8 cellular contexts compared by ENCODE assay signal in the genomic region with DNA sequence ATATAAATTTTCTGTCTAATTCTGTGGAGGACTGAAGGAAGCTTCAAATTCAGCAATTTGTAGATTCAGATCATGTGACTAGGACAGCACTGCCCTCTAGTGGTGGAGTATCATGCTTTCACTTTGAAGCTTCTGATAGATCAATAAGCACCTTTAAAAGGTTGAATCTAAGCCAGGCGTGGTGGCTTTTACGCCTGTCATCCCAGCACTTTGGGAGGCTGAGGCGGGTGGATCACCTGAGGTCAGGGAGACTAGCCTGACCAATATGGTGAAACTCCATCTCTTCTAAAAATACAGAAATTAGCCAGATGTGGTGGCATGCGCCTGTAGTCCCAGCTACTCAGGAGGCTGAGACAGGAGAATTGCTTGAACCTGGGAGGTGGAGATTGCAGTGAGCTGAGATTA. TPM values are rescaled to one million over a fixed set of nuclear protein-coding genes. Genes with fewer than 3 reads are reported as not detected.
DNase-seq lines count a peak whose midpoint lies in the region; FAIRE-seq and TF ChIP-seq lines count a peak whose summit lies in the region.
"Not testable (repeated sequence)": the region's sequence is repeated elsewhere in the genome, so short reads cannot be mapped to it uniquely, and the experiment has no call there.

No MANE protein-coding gene starts in this region.

- TF ChIP-seq POLR2A in H1 (IDR thresholded peaks at IDR 0.05; ENCODE audit: control extremely low read depth in 1 of 2, low read depth in 2 of 2, low read length in 2 of 2), result not testable (repeated sequence)

- not testable (repeated sequence) for H3K4me2 ChIP-seq in H1 (ENCODE audit: insufficient read depth in 1 of 2, low read depth in 2 of 2, low read length in 2 of 2)

- H3K4me3 ChIP-seq in H1 (ENCODE audit: extremely low read depth in 1 of 4, insufficient read depth in 2 of 4, low read depth in 3 of 4, low read length in 4 of 4); liver (ENCODE audit: low read depth in 1 of 3, low read length in 3 of 3): not testable (repeated sequence)

- H2BK5ac ChIP-seq in H1 (ENCODE audit: low read depth, low read length), result not testable (repeated sequence)

- not testable (repeated sequence) for H2AFZ ChIP-seq in H1 (ENCODE audit: low read length)

- H4K8ac ChIP-seq in H1 (ENCODE audit: extremely low read depth, insufficient read depth, low read length), result not testable (repeated sequence)

- FAIRE-seq in GM18507 (lab: Jason Lieb, UNC) (peak; percentile 54), H1 (lab: Jason Lieb, UNC) (peak; percentile 50)

- H2BK15ac ChIP-seq in H1 (ENCODE audit: low read length), result not testable (repeated sequence)

- H3K18ac ChIP-seq in H1 (ENCODE audit: extremely low read depth, low read length), result not testable (repeated sequence)

- not testable (repeated sequence) for H3K27me3 ChIP-seq in H1 (replicated peaks in 1 of 4; ENCODE audit: control insufficient read depth in 3 of 4, extremely low read depth in 1 of 4, insufficient read depth in 3 of 4, low read length in 3 of 4); liver (ENCODE audit: control insufficient read depth in 4 of 4, insufficient read depth in 4 of 4, low read length in 3 of 4)

- H3K56ac ChIP-seq in H1 (replicated peaks; ENCODE audit: insufficient read length, low read depth, low read length), result not testable (repeated sequence)

- not testable (repeated sequence) for H3K36me3 ChIP-seq in H1 (ENCODE audit: control insufficient read depth in 2 of 4, insufficient read depth in 4 of 4, low read length in 3 of 4); liver (ENCODE audit: control insufficient read depth in 4 of 4, insufficient read depth in 3 of 4, low read depth in 1 of 4, low read length in 3 of 4)

- H3K9me3 ChIP-seq in H1 (ENCODE audit: insufficient read depth in 2 of 2, low read depth in 1 of 2, low read length in 1 of 2); liver (ENCODE audit: control insufficient read depth in 4 of 4, low read length in 3 of 4): not testable (repeated sequence)

- not testable (repeated sequence) for H2BK12ac ChIP-seq in H1 (ENCODE audit: low read depth, low read length)

- not testable (repeated sequence) for H3K79me1 ChIP-seq in H1 (ENCODE audit: low read depth, low read length)

- H3K23me2 ChIP-seq in H1 (ENCODE audit: low read depth, low read length), result not testable (repeated sequence)

- DNase-seq in AG08395 (ENCODE audit: low spot score), result peak; percentile 40
- DNase-seq in GM18507 (ENCODE audit: extremely low spot score, insufficient read length, low read depth), result not testable (repeated sequence)
- peak; percentile 41 to 89 (median 62) for DNase-seq in NCI-H1417 (lab: John Stamatoyannopoulos, UW)
- DNase-seq in SHP77 (lab: John Stamatoyannopoulos, UW), result peak; percentile 16 to 45
- DNase-seq in activated T-cell treated with anti-CD3 and anti-CD28 coated beads for 1 hour (ENCODE audit: low read depth), result peak; percentile 3
- DNase-seq in H1 (ENCODE audit: low read depth in 1 of 2, low spot score in 2 of 2), result peak in 1 of 2 experiments; percentile 74
- DNase-seq in stimulated activated CD4-positive, alpha-beta T cell treated with anti-CD3 and anti-CD28 coated beads, Interleukin-1b, Interleukin-23, amount 100 ng/mL, for 48 hours, result peak; percentile 47

- not testable (repeated sequence) for H2BK20ac ChIP-seq in H1 (ENCODE audit: low read length)

- H3K27ac ChIP-seq in H1 (ENCODE audit: low read depth, low read length); liver (ENCODE audit: low read depth in 1 of 2, low read length in 2 of 2): not testable (repeated sequence)

- H4K91ac ChIP-seq in H1 (replicated peaks; ENCODE audit: insufficient read length, low read length), result not testable (repeated sequence)

- TF ChIP-seq EP300 in H1 (IDR thresholded peaks at IDR 0.05; ENCODE audit: borderline replicate concordance in 1 of 2, low read depth in 2 of 2, low read length in 2 of 2), result not testable (repeated sequence)

- TF ChIP-seq RAD21 in H1 (IDR thresholded peaks at IDR 0.05 in 1 of 2, conservative IDR thresholded peaks at IDR 0.05 in 1 of 2; ENCODE audit: low read depth in 2 of 2, low read length in 2 of 2) (peak; percentile 70 to 74), liver (IDR thresholded peaks at IDR 0.05) (peak; percentile 78 to 86)

- not testable (repeated sequence) for H4K5ac ChIP-seq in H1 (ENCODE audit: insufficient read length, low read depth, low read length)

- POLR2A ChIA-PET in H1 (lab: Charles Lee; ENCODE audit: partially characterized antibody), result interaction anchor here (0.6 to 1.5 kb wide), 13 partner anchors 11 to 639 kb away, joined by 3 to 5 read pairs (median 3); no protein-coding TSS in a partner anchor

- H3K23ac ChIP-seq in H1 (ENCODE audit: insufficient read length), result not testable (repeated sequence)

- peaks cover 32 to 36% of the 10 kb centered on the region in 2 experiments for H4K20me1 ChIP-seq in H1 (replicated peaks in 1 of 2; ENCODE audit: control insufficient read depth in 1 of 2, insufficient read depth in 2 of 2, low read length in 2 of 2)

- H3K4ac ChIP-seq in H1 (replicated peaks; ENCODE audit: insufficient read length, low read depth, low read length), result not testable (repeated sequence)

- not testable (repeated sequence) for H2BK120ac ChIP-seq in H1 (replicated peaks; ENCODE audit: low read depth, low read length)

- H3K9ac ChIP-seq in H1 (replicated peaks in 1 of 4; ENCODE audit: extremely low read depth in 1 of 4, low read depth in 3 of 4, low read length in 3 of 4); liver (ENCODE audit: low read depth in 1 of 2, low read length in 2 of 2): not testable (repeated sequence)

- CTCF ChIA-PET in H1 (lab: Charles Lee; ENCODE audit: partially characterized antibody), result interaction anchor here (0.6 to 17.0 kb wide), 42 partner anchors 9 to 154 kb away, joined by 3 to 345 read pairs (median 6); no protein-coding TSS in a partner anchor

- 75% methylated on average over 4 of the region's 4 CpGs; no CpG with 5 or more reads in 1 of the 2 experiments for WGBS in H1 (ENCODE audit: extremely low coverage in 1 of 2, insufficient coverage in 1 of 2, insufficient read length in 1 of 2, insufficient replicate concordance in 2 of 2, low coverage in 1 of 2, low lambda C conversion rate in 2 of 2, missing lambda C conversion rate in 1 of 2), 2 experiments
- WGBS in liver, result 42% methylated on average over 4 of the region's 4 CpGs

- H3K14ac ChIP-seq in H1 (ENCODE audit: insufficient read length), result not testable (repeated sequence)

- H2AK5ac ChIP-seq in H1 (ENCODE audit: low read depth, low read length), result not testable (repeated sequence)

- TF ChIP-seq CTCF in H1 (IDR thresholded peaks at IDR 0.05; ENCODE audit: control extremely low read depth in 1 of 3, insufficient read depth in 1 of 3, low read depth in 1 of 3, low read length in 3 of 3), result peak in 2 of 3 experiments; percentile 59 to 77; a peak in 3 of 4 replicates
- peak; percentile 80 for TF ChIP-seq CTCF in liver (IDR thresholded peaks at IDR 0.05; ENCODE audit: low read depth, low read length, missing input control)

- H3K79me2 ChIP-seq in H1 (ENCODE audit: control insufficient read depth in 1 of 2, insufficient read depth in 2 of 2, low read length in 2 of 2), result peaks cover 5 to 94% of the 10 kb centered on the region in 2 experiments

- H3K4me1 ChIP-seq in H1 (replicated peaks in 1 of 4; ENCODE audit: control insufficient read depth in 3 of 4, insufficient read depth in 4 of 4, low read length in 3 of 4), result peaks cover under 1 to 26% (median 5%) of the 10 kb centered on the region in 4 experiments; a peak in 6 of 7 replicates
- not testable (repeated sequence) for H3K4me1 ChIP-seq in liver (ENCODE audit: control insufficient read depth in 4 of 4, insufficient read depth in 4 of 4, low read length in 3 of 4)

TF ChIP-seq in H1, 55 proteins besides CTCF, POLR2A, EP300 and RAD21:
- TF ChIP-seq, protein P1, sequence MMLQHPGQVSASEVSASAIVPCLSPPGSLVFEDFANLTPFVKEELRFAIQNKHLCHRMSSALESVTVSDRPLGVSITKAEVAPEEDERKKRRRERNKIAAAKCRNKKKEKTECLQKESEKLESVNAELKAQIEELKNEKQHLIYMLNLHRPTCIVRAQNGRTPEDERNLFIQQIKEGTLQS (IDR thresholded peaks at IDR 0.05; ENCODE audit: insufficient read depth, low read depth, low read length), result peak; percentile 66
- TF ChIP-seq, protein P2, sequence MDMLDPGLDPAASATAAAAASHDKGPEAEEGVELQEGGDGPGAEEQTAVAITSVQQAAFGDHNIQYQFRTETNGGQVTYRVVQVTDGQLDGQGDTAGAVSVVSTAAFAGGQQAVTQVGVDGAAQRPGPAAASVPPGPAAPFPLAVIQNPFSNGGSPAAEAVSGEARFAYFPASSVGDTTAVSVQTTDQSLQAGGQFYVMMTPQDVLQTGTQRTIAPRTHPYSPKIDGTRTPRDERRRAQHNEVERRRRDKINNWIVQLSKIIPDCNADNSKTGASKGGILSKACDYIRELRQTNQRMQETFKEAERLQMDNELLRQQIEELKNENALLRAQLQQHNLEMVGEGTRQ (IDR thresholded peaks at IDR 0.05; ENCODE audit: low read length), result peak; percentile 81

RNA-seq across cellular contexts. Expression of gene IGF2BP2, which starts 56.3 kb away (rescaled TPM):
- 114 and 121 TPM in 2 replicates for total RNA-seq in H1 (2021; fragmentation: NEBNext Ultra II Directional; extraction: Animal tissue kit (Norgen Biotek cat#: 25700))
- 7.4 and 13.5 TPM in 2 replicates for polyA plus RNA-seq in H1 (2011; rRNA removed)
- 9.6 TPM for polyA plus RNA-seq in H1 (2011; cell fraction: cytosol; rRNA removed)
- polyA plus RNA-seq in H1 (2011; cell fraction: nucleus; rRNA removed), result 37.7 TPM
- 78.1 to 106 TPM (median 85.3 TPM) in 4 replicates for polyA plus RNA-seq in H1 (2012, experiment 1 of 2)
- polyA plus RNA-seq in H1 (2012, experiment 2 of 2), result 10.3 TPM
- 129 TPM for polyA plus RNA-seq in H1 (2013, experiment 1 of 2)
- polyA plus RNA-seq in H1 (2013, experiment 2 of 2), result 120 TPM
- 18.3 and 22.2 TPM in 2 replicates for polyA minus RNA-seq in H1 (2011; rRNA and poly(A)+ RNA removed)
- polyA minus RNA-seq in H1 (2011; cell fraction: cytosol; rRNA and poly(A)+ RNA removed), result 24.1 TPM
- 42.0 TPM for polyA minus RNA-seq in H1 (2011; cell fraction: nucleus; rRNA and poly(A)+ RNA removed)
- 10 to 100 TPM in 1 of 2 donors, 1 to 10 TPM in 1; 2.1 to 35.0 TPM for total RNA-seq in liver
- 1 to 10 TPM in 1 of 2 donors, under 1 TPM in 1; 0.67 to 1.4 TPM for polyA plus RNA-seq in liver
